Comparison of ENCODE assay signal across 9 cellular contexts in the genomic region with DNA sequence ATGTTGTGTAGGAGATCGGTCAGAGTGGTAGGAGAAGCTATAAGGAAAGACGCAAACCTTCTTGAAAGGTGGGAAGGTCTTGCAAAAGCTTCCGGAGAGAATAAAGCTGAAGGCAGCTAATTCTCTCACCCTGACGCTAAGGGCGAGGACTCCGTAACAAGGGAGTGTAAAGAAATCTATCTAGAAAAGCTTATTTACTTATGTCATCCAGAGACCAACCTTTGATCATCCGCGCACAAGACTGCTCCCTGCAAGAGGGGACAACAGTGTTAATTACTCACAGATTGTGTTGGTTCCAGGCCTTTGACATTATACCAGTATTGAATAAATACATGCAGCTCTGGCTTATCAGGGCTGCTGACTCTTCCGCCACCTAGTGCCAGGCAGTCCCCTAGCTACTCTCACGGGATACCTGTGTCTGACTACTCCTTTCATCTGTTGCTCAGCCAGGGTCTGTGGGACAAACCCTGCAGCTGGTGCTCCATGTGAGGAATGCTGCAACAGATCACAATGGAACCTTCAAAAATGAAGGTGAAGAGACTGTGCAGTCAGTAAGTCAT.
DNase-seq lines count a peak whose midpoint lies in the region; ATAC-seq, FAIRE-seq and TF ChIP-seq lines count a peak whose summit lies in the region.
"Had no signal": no experiment of that assay in that cellular context is flagged by ENCODE, and none has a peak within 500 bp of the region (broad histone marks: within the 10 kb centered on the region; RNA-seq: fewer than 3 reads in every experiment).

No MANE protein-coding gene starts in this region.

- DNase-seq in DND-41 (peak; percentile 3), bronchial epithelial cell (ENCODE audit: low read depth) (peak; percentile 43), mesenchymal stem cell (peak; percentile 19), NCI-H2029 treated with DMSO at 0.1 percent for 48 hours (lab: John Stamatoyannopoulos, UW) (no peak)
- no peak for DNase-seq in activated CD8-positive, alpha-beta memory T cell treated with anti-CD3 and anti-CD28 coated beads, Interleukin-2, amount 50 U/mL, for 48 hours
- DNase-seq in activated T-cell treated with anti-CD3 and anti-CD28 coated beads, Interleukin-2, amount 50 U/mL, for 24 hours = no peak

- H3K4me3 ChIP-seq in DND-41 (ENCODE audit: low read depth in 1 of 2, low read length in 2 of 2) (no peak overlapping the region), Loucy (ENCODE audit: low read length, poor library complexity, severe bottlenecking) (no peak overlapping the region), bronchial epithelial cell (ENCODE audit: low read depth, low read length) (no peak overlapping the region), mesenchymal stem cell (ENCODE audit: insufficient read depth in 1 of 2, low read depth in 1 of 2, low read length in 2 of 2) (no peak overlapping the region)

- peak overlapping the region in 1 of 2 experiments; percentile 69 for H3K23ac ChIP-seq in mesenchymal stem cell (ENCODE audit: low read length in 2 of 2)

- no peak overlapping the region for H2BK5ac ChIP-seq in mesenchymal stem cell (ENCODE audit: low read depth, low read length, poor library complexity, severe bottlenecking)

- H3K79me2 ChIP-seq in DND-41 (ENCODE audit: insufficient read depth, low read length) = no peaks in the 10 kb centered on the region
- no peaks in the 10 kb centered on the region for H3K79me2 ChIP-seq in Loucy (ENCODE audit: insufficient read depth, low read length)

- peak overlapping the region in 1 of 2 experiments; percentile 60 for H3K14ac ChIP-seq in mesenchymal stem cell (ENCODE audit: low read length in 2 of 2)

- peak overlapping the region; percentile 39 for H4K91ac ChIP-seq in mesenchymal stem cell (ENCODE audit: low read length)

- peak overlapping the region; percentile 63 for H4K8ac ChIP-seq in mesenchymal stem cell (ENCODE audit: low read length)

- H3K27ac ChIP-seq in DND-41 (ENCODE audit: low read length) (no peak overlapping the region), mesenchymal stem cell (ENCODE audit: low read length, poor library complexity, severe bottlenecking) (no peak overlapping the region)

- no peak overlapping the region for H3K27ac Mint-ChIP-seq in activated T-cell treated with anti-CD3 and anti-CD28 coated beads, Interleukin-2, amount 50 U/mL, for 24 hours
- H3K27ac Mint-ChIP-seq: IgD-negative memory B cell had no signal

- 58% methylated on average over 7 of the region's 10 CpGs for WGBS in mesenchymal stem cell

- H4K20me1 ChIP-seq in DND-41 (ENCODE audit: insufficient read depth, low read length) (no peaks in the 10 kb centered on the region), Loucy (ENCODE audit: insufficient read depth, low read length, poor library complexity, severe bottlenecking) (no peaks in the 10 kb centered on the region)

- no peaks in the 10 kb centered on the region for H3K27me3 ChIP-seq in DND-41 (ENCODE audit: insufficient read depth, low read length, poor library complexity)
- H3K27me3 ChIP-seq in Loucy (ENCODE audit: insufficient read depth, low read length, poor library complexity, severe bottlenecking) = no peaks in the 10 kb centered on the region
- H3K27me3 ChIP-seq in bronchial epithelial cell (ENCODE audit: control insufficient read depth, insufficient read depth, low read length) = no peaks in the 10 kb centered on the region
- H3K27me3 ChIP-seq in mesenchymal stem cell (ENCODE audit: control insufficient read depth in 1 of 2, insufficient read depth in 1 of 2, low read length in 2 of 2) = no peaks in the 10 kb centered on the region

- no peaks in the 10 kb centered on the region for H3K9me2 ChIP-seq in Loucy (replicated peaks; ENCODE audit: low read depth, low read length)

- no peaks in the 10 kb centered on the region for H3K9me3 ChIP-seq in DND-41 (ENCODE audit: insufficient read depth, low read length, severe bottlenecking)
- no peaks in the 10 kb centered on the region for H3K9me3 ChIP-seq in Loucy (ENCODE audit: insufficient read depth, low read depth, low read length)
- peaks cover 5% of the 10 kb centered on the region for H3K9me3 ChIP-seq in mesenchymal stem cell (ENCODE audit: control insufficient read depth, low read length)

- H3K4me3 Mint-ChIP-seq in activated T-cell treated with anti-CD3 and anti-CD28 coated beads, Interleukin-2, amount 50 U/mL, for 24 hours = no peak overlapping the region
- H3K4me3 Mint-ChIP-seq: IgD-negative memory B cell had no signal

- H3K36me3 Mint-ChIP-seq in activated T-cell treated with anti-CD3 and anti-CD28 coated beads, Interleukin-2, amount 50 U/mL, for 24 hours (ENCODE audit: low read depth) = no peaks in the 10 kb centered on the region
- H3K36me3 Mint-ChIP-seq: IgD-negative memory B cell had no signal

- H3K4me2 ChIP-seq in DND-41 (ENCODE audit: insufficient read depth, low read length) = no peak overlapping the region
- no peak overlapping the region for H3K4me2 ChIP-seq in Loucy (ENCODE audit: low read depth, low read length, poor library complexity, severe bottlenecking)
- no peak overlapping the region for H3K4me2 ChIP-seq in mesenchymal stem cell (ENCODE audit: low read length, poor library complexity, severe bottlenecking)

- no peaks in the 10 kb centered on the region for H3K36me3 ChIP-seq in DND-41 (ENCODE audit: insufficient read depth, low read length)
- H3K36me3 ChIP-seq in Loucy (ENCODE audit: insufficient read depth, low read length) = no peaks in the 10 kb centered on the region
- no peaks in the 10 kb centered on the region for H3K36me3 ChIP-seq in bronchial epithelial cell (ENCODE audit: control insufficient read depth, insufficient read depth, low read length)
- no peaks in the 10 kb centered on the region for H3K36me3 ChIP-seq in mesenchymal stem cell (ENCODE audit: control insufficient read depth in 1 of 2, insufficient read depth in 2 of 2, low read depth in 1 of 2, low read length in 2 of 2)

- no peak for FAIRE-seq in bronchial epithelial cell (lab: Jason Lieb, UNC)

- H3K9ac ChIP-seq in DND-41 (ENCODE audit: low read depth, low read length) = no peak overlapping the region
- no peak overlapping the region for H3K9ac ChIP-seq in Loucy (ENCODE audit: low read depth, low read length, poor library complexity, severe bottlenecking)
- peak overlapping the region; percentile 90 for H3K9ac ChIP-seq in mesenchymal stem cell (ENCODE audit: low read length)

- no peak overlapping the region for H2AK5ac ChIP-seq in mesenchymal stem cell (ENCODE audit: low read length, severe bottlenecking)

- H3K27me3 Mint-ChIP-seq in activated T-cell treated with anti-CD3 and anti-CD28 coated beads, Interleukin-2, amount 50 U/mL, for 24 hours = no peaks in the 10 kb centered on the region
- H3K27me3 Mint-ChIP-seq: IgD-negative memory B cell had no signal

- H3K4me1 ChIP-seq in DND-41 (ENCODE audit: insufficient read depth, low read length) (no peaks in the 10 kb centered on the region), Loucy (ENCODE audit: insufficient read depth, low read length, poor library complexity, severe bottlenecking) (peaks cover 15% of the 10 kb centered on the region), mesenchymal stem cell (ENCODE audit: control insufficient read depth, insufficient read depth, low read depth, low read length) (no peaks in the 10 kb centered on the region)

- H2BK15ac ChIP-seq in mesenchymal stem cell (ENCODE audit: low read depth, poor library complexity, severe bottlenecking) = no peak overlapping the region

- peak overlapping the region; percentile 75 to 85 for H3K4ac ChIP-seq in mesenchymal stem cell (ENCODE audit: low read depth in 1 of 2, low read length in 2 of 2)

- ATAC-seq in DND-41 (ENCODE audit: insufficient read depth, low read depth) (peak; percentile 49; the same call in 1 of the 3 replicates), GM18861 (IDR thresholded peaks at IDR 0.05; ENCODE audit: unreplicated experiment) (no peak)

- H2AFZ ChIP-seq in DND-41 (ENCODE audit: low read depth, low read length) = no peak overlapping the region
- no peak overlapping the region for H2AFZ ChIP-seq in Loucy (ENCODE audit: low read length)
- peak overlapping the region; percentile 39 for H2AFZ ChIP-seq in mesenchymal stem cell (ENCODE audit: low read depth, low read length)

- TF ChIP-seq CTCF in DND-41 (IDR thresholded peaks at IDR 0.05; ENCODE audit: borderline replicate concordance, extremely low read depth, low read length, poor library complexity, severe bottlenecking) (peak; percentile 32), Loucy (conservative IDR thresholded peaks at IDR 0.05; ENCODE audit: low read length) (peak; percentile 80), bronchial epithelial cell (IDR thresholded peaks at IDR 0.05; ENCODE audit: insufficient read depth, low read length, severe bottlenecking) (peak; percentile 69)

- no peaks in the 10 kb centered on the region for H3F3A ChIP-seq in Loucy (ENCODE audit: low read depth)

- no peaks in the 10 kb centered on the region for H3K4me1 Mint-ChIP-seq in activated T-cell treated with anti-CD3 and anti-CD28 coated beads, Interleukin-2, amount 50 U/mL, for 24 hours (ENCODE audit: low read depth)
- H3K4me1 Mint-ChIP-seq: IgD-negative memory B cell had no signal

- peak overlapping the region; percentile 75 to 97 for H2BK12ac ChIP-seq in mesenchymal stem cell (ENCODE audit: low read length in 2 of 2)

- H2BK120ac ChIP-seq in mesenchymal stem cell (ENCODE audit: low read depth, low read length) = peak overlapping the region; percentile 83

- H3K9me3 Mint-ChIP-seq in activated T-cell treated with anti-CD3 and anti-CD28 coated beads, Interleukin-2, amount 50 U/mL, for 24 hours = peaks cover 4% of the 10 kb centered on the region

- peak overlapping the region; percentile 71 to 90 for H3K18ac ChIP-seq in mesenchymal stem cell (ENCODE audit: low read depth in 1 of 2, low read length in 2 of 2)

- no peaks in the 10 kb centered on the region for H3K79me1 ChIP-seq in mesenchymal stem cell (replicated peaks; ENCODE audit: low read length, poor library complexity, severe bottlenecking)

Comparison
In these comparisons a context has a peak if more than half of its experiments do, and no peak if none do; other contexts are left out.
1. DNase-seq: peak in DND-41 (single experiment), bronchial epithelial cell (single experiment) and mesenchymal stem cell (single experiment); none in activated CD8-positive, alpha-beta memory T cell treated with anti-CD3 and anti-CD28 coated beads, Interleukin-2, amount 50 U/mL, for 48 hours (single experiment), activated T-cell treated with anti-CD3 and anti-CD28 coated beads, Interleukin-2, amount 50 U/mL, for 24 hours (single experiment) and NCI-H2029 treated with DMSO at 0.1 percent for 48 hours (single experiment).
2. Peak in every context shown above with its lines, with median percentiles within 50 percentile points of each other: CTCF ChIP-seq.